ENCODE assay signal across 2 cellular contexts in the genomic region with DNA sequence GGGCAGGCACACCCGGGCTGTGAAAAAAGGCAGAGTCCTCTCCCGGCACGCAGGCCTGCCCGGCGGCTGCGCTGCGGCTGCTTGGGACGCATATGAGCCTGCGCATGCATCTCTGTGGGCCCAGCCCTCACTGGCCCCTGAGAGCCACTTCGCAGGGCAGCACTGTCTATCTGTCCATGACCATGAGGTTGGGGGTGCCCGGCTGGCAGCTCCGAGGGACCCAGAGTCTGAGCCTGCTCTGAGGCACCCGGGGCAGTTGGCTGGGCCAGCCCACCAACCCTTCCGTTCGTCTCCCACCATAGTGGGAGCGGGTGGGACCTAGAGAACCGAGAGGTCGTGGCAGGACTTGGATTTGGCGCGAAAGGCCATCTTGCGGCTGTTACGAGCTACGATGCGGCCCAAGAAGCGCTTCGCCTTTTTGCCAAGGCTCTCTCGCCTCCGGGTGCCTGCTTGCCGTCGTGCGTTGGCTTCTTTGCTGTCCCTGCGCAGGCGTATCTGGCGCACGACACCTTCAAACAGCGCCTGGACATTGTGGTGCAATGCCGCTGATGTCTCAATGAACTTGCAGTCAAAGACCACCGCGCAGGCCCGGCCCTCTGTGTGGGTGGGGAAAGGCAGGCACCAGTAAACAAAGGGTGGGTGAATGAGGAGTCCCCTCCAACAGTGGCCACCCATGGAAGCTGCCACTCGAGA.
TF ChIP-seq lines count a peak whose summit lies in the region.

No MANE protein-coding gene starts in this region.

TF ChIP-seq in GM23338, 12 proteins besides CTCF, POLR2A, EP300 and RAD21:
- TF ChIP-seq JUNB (IDR thresholded peaks at IDR 0.05; ENCODE audit: unreplicated experiment) (no peak), POLR2AphosphoS5 (IDR thresholded peaks at IDR 0.05; ENCODE audit: low read depth) (no peak), NANOG (IDR thresholded peaks at IDR 0.05; ENCODE audit: borderline replicate concordance) (no peak), ZNF331 (CRISPR knock-in tag; IDR thresholded peaks at IDR 0.05; ENCODE audit: low read depth) (no peak), EZH2phosphoT487 (IDR thresholded peaks at IDR 0.05; ENCODE audit: unreplicated experiment) (no peak), CREB1 (CRISPR knock-in tag; IDR thresholded peaks at IDR 0.05; ENCODE audit: low read depth) (no peak)
- TF ChIP-seq, protein P1, sequence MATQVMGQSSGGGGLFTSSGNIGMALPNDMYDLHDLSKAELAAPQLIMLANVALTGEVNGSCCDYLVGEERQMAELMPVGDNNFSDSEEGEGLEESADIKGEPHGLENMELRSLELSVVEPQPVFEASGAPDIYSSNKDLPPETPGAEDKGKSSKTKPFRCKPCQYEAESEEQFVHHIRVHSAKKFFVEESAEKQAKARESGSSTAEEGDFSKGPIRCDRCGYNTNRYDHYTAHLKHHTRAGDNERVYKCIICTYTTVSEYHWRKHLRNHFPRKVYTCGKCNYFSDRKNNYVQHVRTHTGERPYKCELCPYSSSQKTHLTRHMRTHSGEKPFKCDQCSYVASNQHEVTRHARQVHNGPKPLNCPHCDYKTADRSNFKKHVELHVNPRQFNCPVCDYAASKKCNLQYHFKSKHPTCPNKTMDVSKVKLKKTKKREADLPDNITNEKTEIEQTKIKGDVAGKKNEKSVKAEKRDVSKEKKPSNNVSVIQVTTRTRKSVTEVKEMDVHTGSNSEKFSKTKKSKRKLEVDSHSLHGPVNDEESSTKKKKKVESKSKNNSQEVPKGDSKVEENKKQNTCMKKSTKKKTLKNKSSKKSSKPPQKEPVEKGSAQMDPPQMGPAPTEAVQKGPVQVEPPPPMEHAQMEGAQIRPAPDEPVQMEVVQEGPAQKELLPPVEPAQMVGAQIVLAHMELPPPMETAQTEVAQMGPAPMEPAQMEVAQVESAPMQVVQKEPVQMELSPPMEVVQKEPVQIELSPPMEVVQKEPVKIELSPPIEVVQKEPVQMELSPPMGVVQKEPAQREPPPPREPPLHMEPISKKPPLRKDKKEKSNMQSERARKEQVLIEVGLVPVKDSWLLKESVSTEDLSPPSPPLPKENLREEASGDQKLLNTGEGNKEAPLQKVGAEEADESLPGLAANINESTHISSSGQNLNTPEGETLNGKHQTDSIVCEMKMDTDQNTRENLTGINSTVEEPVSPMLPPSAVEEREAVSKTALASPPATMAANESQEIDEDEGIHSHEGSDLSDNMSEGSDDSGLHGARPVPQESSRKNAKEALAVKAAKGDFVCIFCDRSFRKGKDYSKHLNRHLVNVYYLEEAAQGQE (IDR thresholded peaks at IDR 0.05; ENCODE audit: unreplicated experiment): no peak
- TF ChIP-seq, protein P2, sequence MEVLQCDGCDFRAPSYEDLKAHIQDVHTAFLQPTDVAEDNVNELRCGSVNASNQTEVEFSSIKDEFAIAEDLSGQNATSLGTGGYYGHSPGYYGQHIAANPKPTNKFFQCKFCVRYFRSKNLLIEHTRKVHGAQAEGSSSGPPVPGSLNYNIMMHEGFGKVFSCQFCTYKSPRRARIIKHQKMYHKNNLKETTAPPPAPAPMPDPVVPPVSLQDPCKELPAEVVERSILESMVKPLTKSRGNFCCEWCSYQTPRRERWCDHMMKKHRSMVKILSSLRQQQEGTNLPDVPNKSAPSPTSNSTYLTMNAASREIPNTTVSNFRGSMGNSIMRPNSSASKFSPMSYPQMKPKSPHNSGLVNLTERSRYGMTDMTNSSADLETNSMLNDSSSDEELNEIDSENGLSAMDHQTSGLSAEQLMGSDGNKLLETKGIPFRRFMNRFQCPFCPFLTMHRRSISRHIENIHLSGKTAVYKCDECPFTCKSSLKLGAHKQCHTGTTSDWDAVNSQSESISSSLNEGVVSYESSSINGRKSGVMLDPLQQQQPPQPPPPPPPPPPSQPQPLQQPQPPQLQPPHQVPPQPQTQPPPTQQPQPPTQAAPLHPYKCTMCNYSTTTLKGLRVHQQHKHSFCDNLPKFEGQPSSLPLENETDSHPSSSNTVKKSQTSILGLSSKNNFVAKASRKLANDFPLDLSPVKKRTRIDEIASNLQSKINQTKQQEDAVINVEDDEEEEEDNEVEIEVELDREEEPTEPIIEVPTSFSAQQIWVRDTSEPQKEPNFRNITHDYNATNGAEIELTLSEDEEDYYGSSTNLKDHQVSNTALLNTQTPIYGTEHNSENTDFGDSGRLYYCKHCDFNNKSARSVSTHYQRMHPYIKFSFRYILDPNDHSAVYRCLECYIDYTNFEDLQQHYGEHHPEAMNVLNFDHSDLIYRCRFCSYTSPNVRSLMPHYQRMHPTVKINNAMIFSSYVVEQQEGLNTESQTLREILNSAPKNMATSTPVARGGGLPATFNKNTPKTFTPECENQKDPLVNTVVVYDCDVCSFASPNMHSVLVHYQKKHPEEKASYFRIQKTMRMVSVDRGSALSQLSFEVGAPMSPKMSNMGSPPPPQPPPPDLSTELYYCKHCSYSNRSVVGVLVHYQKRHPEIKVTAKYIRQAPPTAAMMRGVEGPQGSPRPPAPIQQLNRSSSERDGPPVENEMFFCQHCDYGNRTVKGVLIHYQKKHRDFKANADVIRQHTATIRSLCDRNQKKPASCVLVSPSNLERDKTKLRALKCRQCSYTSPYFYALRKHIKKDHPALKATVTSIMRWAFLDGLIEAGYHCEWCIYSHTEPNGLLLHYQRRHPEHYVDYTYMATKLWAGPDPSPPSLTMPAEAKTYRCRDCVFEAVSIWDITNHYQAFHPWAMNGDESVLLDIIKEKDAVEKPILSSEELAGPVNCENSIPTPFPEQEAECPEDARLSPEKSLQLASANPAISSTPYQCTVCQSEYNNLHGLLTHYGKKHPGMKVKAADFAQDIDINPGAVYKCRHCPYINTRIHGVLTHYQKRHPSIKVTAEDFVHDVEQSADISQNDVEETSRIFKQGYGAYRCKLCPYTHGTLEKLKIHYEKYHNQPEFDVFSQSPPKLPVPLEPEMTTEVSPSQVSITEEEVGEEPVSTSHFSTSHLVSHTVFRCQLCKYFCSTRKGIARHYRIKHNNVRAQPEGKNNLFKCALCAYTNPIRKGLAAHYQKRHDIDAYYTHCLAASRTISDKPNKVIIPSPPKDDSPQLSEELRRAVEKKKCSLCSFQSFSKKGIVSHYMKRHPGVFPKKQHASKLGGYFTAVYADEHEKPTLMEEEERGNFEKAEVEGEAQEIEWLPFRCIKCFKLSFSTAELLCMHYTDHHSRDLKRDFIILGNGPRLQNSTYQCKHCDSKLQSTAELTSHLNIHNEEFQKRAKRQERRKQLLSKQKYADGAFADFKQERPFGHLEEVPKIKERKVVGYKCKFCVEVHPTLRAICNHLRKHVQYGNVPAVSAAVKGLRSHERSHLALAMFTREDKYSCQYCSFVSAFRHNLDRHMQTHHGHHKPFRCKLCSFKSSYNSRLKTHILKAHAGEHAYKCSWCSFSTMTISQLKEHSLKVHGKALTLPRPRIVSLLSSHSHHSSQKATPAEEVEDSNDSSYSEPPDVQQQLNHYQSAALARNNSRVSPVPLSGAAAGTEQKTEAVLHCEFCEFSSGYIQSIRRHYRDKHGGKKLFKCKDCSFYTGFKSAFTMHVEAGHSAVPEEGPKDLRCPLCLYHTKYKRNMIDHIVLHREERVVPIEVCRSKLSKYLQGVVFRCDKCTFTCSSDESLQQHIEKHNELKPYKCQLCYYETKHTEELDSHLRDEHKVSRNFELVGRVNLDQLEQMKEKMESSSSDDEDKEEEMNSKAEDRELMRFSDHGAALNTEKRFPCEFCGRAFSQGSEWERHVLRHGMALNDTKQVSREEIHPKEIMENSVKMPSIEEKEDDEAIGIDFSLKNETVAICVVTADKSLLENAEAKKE (CRISPR knock-in tag; IDR thresholded peaks at IDR 0.05): no peak

TF ChIP-seq in K562, 482 proteins besides CTCF, POLR2A, EP300 and RAD21:
- TF ChIP-seq, protein P3, sequence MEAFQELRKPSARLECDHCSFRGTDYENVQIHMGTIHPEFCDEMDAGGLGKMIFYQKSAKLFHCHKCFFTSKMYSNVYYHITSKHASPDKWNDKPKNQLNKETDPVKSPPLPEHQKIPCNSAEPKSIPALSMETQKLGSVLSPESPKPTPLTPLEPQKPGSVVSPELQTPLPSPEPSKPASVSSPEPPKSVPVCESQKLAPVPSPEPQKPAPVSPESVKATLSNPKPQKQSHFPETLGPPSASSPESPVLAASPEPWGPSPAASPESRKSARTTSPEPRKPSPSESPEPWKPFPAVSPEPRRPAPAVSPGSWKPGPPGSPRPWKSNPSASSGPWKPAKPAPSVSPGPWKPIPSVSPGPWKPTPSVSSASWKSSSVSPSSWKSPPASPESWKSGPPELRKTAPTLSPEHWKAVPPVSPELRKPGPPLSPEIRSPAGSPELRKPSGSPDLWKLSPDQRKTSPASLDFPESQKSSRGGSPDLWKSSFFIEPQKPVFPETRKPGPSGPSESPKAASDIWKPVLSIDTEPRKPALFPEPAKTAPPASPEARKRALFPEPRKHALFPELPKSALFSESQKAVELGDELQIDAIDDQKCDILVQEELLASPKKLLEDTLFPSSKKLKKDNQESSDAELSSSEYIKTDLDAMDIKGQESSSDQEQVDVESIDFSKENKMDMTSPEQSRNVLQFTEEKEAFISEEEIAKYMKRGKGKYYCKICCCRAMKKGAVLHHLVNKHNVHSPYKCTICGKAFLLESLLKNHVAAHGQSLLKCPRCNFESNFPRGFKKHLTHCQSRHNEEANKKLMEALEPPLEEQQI (IDR thresholded peaks at IDR 0.05): no peak
- TF ChIP-seq ZNF124 (CRISPR knock-in tag; IDR thresholded peaks at IDR 0.05): no peak
- TF ChIP-seq, protein P4, sequence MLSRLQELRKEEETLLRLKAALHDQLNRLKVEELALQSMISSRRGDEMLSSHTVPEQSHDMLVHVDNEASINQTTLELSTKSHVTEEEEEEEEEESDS (CRISPR knock-in tag; IDR thresholded peaks at IDR 0.05): no peak
- TF ChIP-seq PBX2 (CRISPR knock-in tag; IDR thresholded peaks at IDR 0.05; ENCODE audit: low read depth): no peak
- no peak for TF ChIP-seq PBX2 (tag; conservative IDR thresholded peaks at IDR 0.05; ENCODE audit: low read depth)
- peak; percentile 62 to 67 for TF ChIP-seq NRF1 (conservative IDR thresholded peaks at IDR 0.05 in 1 of 2, IDR thresholded peaks at IDR 0.05 in 1 of 2)
